Comparison of ENCODE assay signal across 8 cellular contexts in the genomic region with DNA sequence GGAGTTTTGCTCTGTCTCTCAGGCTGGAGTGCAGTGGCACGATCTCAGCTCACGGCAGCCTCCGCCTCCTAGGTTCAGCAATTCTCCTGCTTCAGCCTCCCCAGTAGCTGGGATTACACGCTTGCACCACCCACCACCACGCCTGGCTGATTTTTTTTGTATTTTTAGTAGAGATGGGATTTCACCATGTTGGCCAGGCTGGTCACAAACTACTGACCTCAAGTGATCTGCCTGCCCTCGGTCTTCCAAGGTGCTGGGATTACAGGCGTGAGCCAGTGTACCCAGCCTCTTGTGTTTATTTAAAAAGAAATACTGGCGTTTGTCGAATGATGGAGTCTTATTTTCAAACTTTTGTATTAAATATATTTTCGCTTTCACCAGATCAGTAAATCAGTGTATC.
DNase-seq lines count a peak whose midpoint lies in the region; ATAC-seq, FAIRE-seq and TF ChIP-seq lines count a peak whose summit lies in the region.
"Not testable (repeated sequence)": the region's sequence is repeated elsewhere in the genome, so short reads cannot be mapped to it uniquely, and the experiment has no call there.

No MANE protein-coding gene starts in this region.

- WGBS in GM12878 (ENCODE audit: insufficient coverage, insufficient replicate concordance, low lambda C conversion rate, missing lambda C conversion rate), result 77% methylated on average over 10 of the region's 10 CpGs
- 46% methylated on average over 10 of the region's 10 CpGs for WGBS in right lobe of liver (ENCODE audit: insufficient coverage, low coverage, low lambda C conversion rate, missing lambda C conversion rate)
- 77 to 88% methylated on average over 10 of the region's 10 CpGs for WGBS in sigmoid colon, 2 donors

- POLR2A ChIA-PET in activated B cell treated with CpG ODN at 0.5 μM for 24 hours (lab: Charles Lee) (interaction anchor here (0.7 kb wide), 1 partner anchor 65 kb away, joined by 8 read pairs; no protein-coding TSS in a partner anchor), GM12878 (lab: Charles Lee) (interaction anchor here (0.5 to 0.7 kb wide), 2 partner anchors 20 to 46 kb away, joined by 4 to 5 read pairs; no protein-coding TSS in a partner anchor)

- H3K4me2 ChIP-seq in BLaER1 (peak overlapping the region; percentile 73), OCI-LY3 (ENCODE audit: low read length) (peak overlapping the region; percentile 85), GM12878 (ENCODE audit: control insufficient read depth, insufficient read depth) (peak overlapping the region; percentile 74)

- not testable (repeated sequence) for FAIRE-seq in GM12878 (lab: Jason Lieb, UNC)

- SMC1A ChIA-PET in GM12878 (lab: Charles Lee; ENCODE audit: uncharacterized antibody, unreplicated experiment), result interaction anchor here (1.4 to 3.6 kb wide), 2 partner anchors 17 to 63 kb away, joined by 4 to 17 read pairs; no protein-coding TSS in a partner anchor

- not testable (repeated sequence) for DNase-seq in GM12865 (ENCODE audit: low read depth); activated B cell treated with CpG ODN at 0.5 μM for 24 hours; GM12878 (ENCODE audit: low read depth, low spot score); right lobe of liver; sigmoid colon; uterus

- H3K27ac ChIP-seq in BLaER1, result peak overlapping the region; percentile 52; the same call in 1 of the 2 replicates
- peak overlapping the region; percentile 99 for H3K27ac ChIP-seq in OCI-LY3 (ENCODE audit: low read length)
- peak overlapping the region; percentile 98 for H3K27ac ChIP-seq in GM12878 (ENCODE audit: control insufficient read depth, insufficient read depth)
- H3K27ac ChIP-seq in right lobe of liver, result peak overlapping the region in 1 of 3 donors; percentile 29
- peak overlapping the region in 3 of 4 donors; percentile 67 to 87 (median 86) for H3K27ac ChIP-seq in sigmoid colon
- peak overlapping the region; percentile 59 to 74 for H3K27ac ChIP-seq in uterus

- not testable (repeated sequence) for ATAC-seq in activated B cell treated with CpG ODN at 0.5 μM for 24 hours (ENCODE audit: low read depth); GM12878
- peak; percentile 11 to 68 (median 60) for ATAC-seq in right lobe of liver

- TF ChIP-seq CTCF in GM12865 (IDR thresholded peaks at IDR 0.05; ENCODE audit: insufficient read depth, low read depth, low read length, missing control alignments); OCI-LY3 (IDR thresholded peaks at IDR 0.05; ENCODE audit: low read depth, low read length); activated B cell treated with CpG ODN at 0.5 μM for 24 hours (IDR thresholded peaks at IDR 0.05); GM12878 (IDR thresholded peaks at IDR 0.05 in 2 of 3, conservative IDR thresholded peaks at IDR 0.05 in 1 of 3; ENCODE audit: control insufficient read depth in 2 of 3, extremely low read depth in 1 of 3, insufficient read depth in 1 of 3, low read depth in 3 of 3, low read length in 3 of 3); right lobe of liver (IDR thresholded peaks at IDR 0.05); sigmoid colon (IDR thresholded peaks at IDR 0.05); uterus (IDR thresholded peaks at IDR 0.05): not testable (repeated sequence)

- H3K9ac ChIP-seq in BLaER1 (peak overlapping the region; percentile 56; the same call in 1 of the 2 replicates), OCI-LY3 (ENCODE audit: low read length) (peak overlapping the region; percentile 80), GM12878 (ENCODE audit: control insufficient read depth, insufficient read depth, low read length) (0 out of 2 replicates have a peak overlapping the region, but pooled peaks have one; percentile 5)

- H3K4me1 ChIP-seq in BLaER1 (peaks cover 94% of the 10 kb centered on the region), OCI-LY3 (ENCODE audit: low read length) (peaks cover 85% of the 10 kb centered on the region), GM12878 (ENCODE audit: control insufficient read depth, insufficient read depth, low read length) (peaks cover 18% of the 10 kb centered on the region), right lobe of liver (peaks cover 0 to 44% (median 9%) of the 10 kb centered on the region in 4 donors), sigmoid colon (peaks cover 0 to 99% (median 91%) of the 10 kb centered on the region in 4 donors), uterus (peaks cover 0 to 11% of the 10 kb centered on the region in 2 donors)

- peak overlapping the region; percentile 50; the same call in 1 of the 2 replicates for H3K4me3 ChIP-seq in BLaER1
- peak overlapping the region; percentile 63 for H3K4me3 ChIP-seq in GM12865 (ENCODE audit: low read depth, low read length)
- peak overlapping the region; percentile 68 for H3K4me3 ChIP-seq in OCI-LY3 (ENCODE audit: low read length)
- peak overlapping the region; percentile 57; the same call in 1 of the 2 replicates for H3K4me3 ChIP-seq in GM12878
- not testable (repeated sequence) for H3K4me3 ChIP-seq in right lobe of liver, sigmoid colon, uterus

- peaks cover 100% of the 10 kb centered on the region for H4K20me1 ChIP-seq in BLaER1
- H4K20me1 ChIP-seq in OCI-LY3 (ENCODE audit: insufficient read depth, low read length); GM12878 (ENCODE audit: control insufficient read depth, insufficient read depth): not testable (repeated sequence)

- H3K36me3 ChIP-seq in BLaER1, result peaks cover 20% of the 10 kb centered on the region
- not testable (repeated sequence) for H3K36me3 ChIP-seq in OCI-LY3 (replicated peaks; ENCODE audit: low read depth, low read length); GM12878 (ENCODE audit: control insufficient read depth in 2 of 2, insufficient read depth in 2 of 2, low read length in 1 of 2); right lobe of liver; sigmoid colon; uterus

- RAD21 ChIA-PET in GM12878 (lab: Charles Lee; ENCODE audit: unreplicated experiment), result interaction anchor here (1.2 kb wide), 1 partner anchor 115 kb away, joined by 4 read pairs; no protein-coding TSS in a partner anchor

- not testable (repeated sequence) for TF ChIP-seq POLR2A in GM12878 (IDR thresholded peaks at IDR 0.05; ENCODE audit: low read depth, low read length); right lobe of liver (IDR thresholded peaks at IDR 0.05); sigmoid colon (IDR thresholded peaks at IDR 0.05); uterus (IDR thresholded peaks at IDR 0.05)

- peak overlapping the region; percentile 53 for H3K27ac Mint-ChIP-seq in activated B cell treated with CpG ODN at 0.5 μM for 24 hours

- H3K79me2 ChIP-seq in OCI-LY3 (ENCODE audit: low read length) (peaks cover 60% of the 10 kb centered on the region), GM12878 (ENCODE audit: control insufficient read depth, insufficient read depth, low read length) (peaks cover 75% of the 10 kb centered on the region)

- not testable (repeated sequence) for H2AFZ ChIP-seq in OCI-LY3 (ENCODE audit: low read depth, low read length); GM12878 (ENCODE audit: control insufficient read depth, low read depth, low read length)

- BruUV-seq in GM12878 (replicated peaks; lab: Mats Ljungman, UMichigan), result not testable (repeated sequence)

- TF ChIP-seq EP300 in GM12878 (IDR thresholded peaks at IDR 0.05; ENCODE audit: borderline replicate concordance in 1 of 2, control insufficient read depth in 1 of 2, low read depth in 2 of 2, low read length in 2 of 2); sigmoid colon (IDR thresholded peaks at IDR 0.05): not testable (repeated sequence)

- not testable (repeated sequence) for H3K36me3 Mint-ChIP-seq in activated B cell treated with CpG ODN at 0.5 μM for 24 hours (ENCODE audit: low read depth)

- H3K27me3 Mint-ChIP-seq in activated B cell treated with CpG ODN at 0.5 μM for 24 hours, result not testable (repeated sequence)

- H3K4me1 Mint-ChIP-seq in activated B cell treated with CpG ODN at 0.5 μM for 24 hours, result peaks cover 40% of the 10 kb centered on the region

- not testable (repeated sequence) for H3K9me3 Mint-ChIP-seq in activated B cell treated with CpG ODN at 0.5 μM for 24 hours

- not testable (repeated sequence) for H3K4me3 Mint-ChIP-seq in activated B cell treated with CpG ODN at 0.5 μM for 24 hours

- not testable (repeated sequence) for H3K9me3 ChIP-seq in BLaER1; OCI-LY3 (ENCODE audit: insufficient read depth, low read length); GM12878 (replicated peaks; ENCODE audit: control insufficient read depth, insufficient read depth, low read length); right lobe of liver; sigmoid colon; uterus

- intact Hi-C loops in activated B cell treated with CpG ODN at 0.5 μM for 24 hours (cut with micrococcal nuclease) (loop anchor here (2.0 kb wide), 2 partner anchors 14 to 30 kb away; no protein-coding TSS in a partner anchor), GM12878 (cut with micrococcal nuclease; ENCODE audit: unreplicated experiment) (loop anchor here (2.0 to 5.0 kb wide), 4 partner anchors 20 to 135 kb away; a partner anchor contains a TSS)
- intact Hi-C loops in right lobe of liver (cut with DNase I); sigmoid colon (cut with DNase I); uterus (cut with DNase I; ENCODE audit: low total_unique reads): not testable (repeated sequence)

- not testable (repeated sequence) for TF ChIP-seq RAD21 in GM12878 (IDR thresholded peaks at IDR 0.05; ENCODE audit: insufficient read depth, low read depth, low read length)

- not testable (repeated sequence) for H3K27me3 ChIP-seq in BLaER1; OCI-LY3 (ENCODE audit: low read depth, low read length); GM12878 (replicated peaks in 1 of 2; ENCODE audit: control insufficient read depth in 2 of 2, insufficient read depth in 2 of 2, low read length in 1 of 2); right lobe of liver; sigmoid colon; uterus

- in situ Hi-C loops in GM12878 (cut with MboI), result not testable (repeated sequence)

- CTCF ChIA-PET in activated B cell treated with CpG ODN at 0.5 μM for 24 hours (lab: Charles Lee) (interaction anchor here (1.1 kb wide), 1 partner anchor 138 kb away, joined by 3 read pairs; a partner anchor contains a TSS), GM12878 (lab: Yijun Ruan, JAX) (interaction anchor here (0.6 to 1.0 kb wide), 2 partner anchors 20 to 138 kb away, joined by 3 read pairs; no protein-coding TSS in a partner anchor)

Comparison
In these comparisons a context has a peak if more than half of its experiments do, and no peak if none do; other contexts are left out.
1. H3K9ac ChIP-seq: peak in every context shown above with its lines; median percentile 80 in OCI-LY3; 56 in BLaER1; 5 in GM12878.